ENCODE assay signal across 9 cellular contexts in genomic region chr15:99719096-99719541, GRCh38. TPM values are rescaled to one million over a fixed set of nuclear protein-coding genes. Genes with fewer than 3 reads are reported as not detected.
DNase-seq lines count a peak whose midpoint lies in the region; ATAC-seq, FAIRE-seq and TF ChIP-seq lines count a peak whose summit lies in the region.
"Had no signal": no experiment of that assay in that cellular context is flagged by ENCODE, and none has a peak within 500 bp of the region (broad histone marks: within the 10 kb centered on the region; RNA-seq: fewer than 3 reads in every experiment).

No MANE protein-coding gene starts in this region.

- no peak overlapping the region for H4K12ac ChIP-seq in trophoblast cell (ENCODE audit: low read depth, low read length)

- H3K9ac ChIP-seq in trophoblast cell (ENCODE audit: low read length), result no peak overlapping the region

- H2BK12ac ChIP-seq in trophoblast cell (ENCODE audit: low read length), result no peak overlapping the region

- peak; percentile 94 for FAIRE-seq in GM12891 (lab: Jason Lieb, UNC)

- peaks cover 3 to 7% (median 4%) of the 10 kb centered on the region in 3 donors for H3K27me3 Mint-ChIP-seq in CD14-positive monocyte (ENCODE audit: low read depth in 3 of 3)

- no peaks in the 10 kb centered on the region for H3K36me3 ChIP-seq in trophoblast cell (ENCODE audit: control insufficient read depth in 1 of 2, insufficient read depth in 2 of 2, low read length in 2 of 2)

- ATAC-seq in GM21529 (IDR thresholded peaks at IDR 0.05; ENCODE audit: unreplicated experiment), result peak; percentile 74

- DNase-seq in GM12891 (ENCODE audit: insufficient read length, low spot score) (peak; percentile 47), HT1080 (ENCODE audit: low read depth) (peak; percentile 69), fibroblast of peridontal ligament (ENCODE audit: extremely low read depth) (peak; percentile 88), CD14-positive monocyte (ENCODE audit: low spot score) (no peak), SHP77 (lab: John Stamatoyannopoulos, UW) (no peak), trophoblast cell (no peak), HT-29 (ENCODE audit: low spot score) (no peak)

- H4K91ac ChIP-seq in trophoblast cell (ENCODE audit: low read depth, low read length), result no peak overlapping the region

- no peak for TF ChIP-seq CTCF in CD14-positive monocyte (IDR thresholded peaks at IDR 0.05)

- intact Hi-C loops in CD14-positive monocyte (cut with micrococcal nuclease), result no loop called here

- no peak overlapping the region for H3K27ac Mint-ChIP-seq in CD14-positive monocyte

- H4K8ac ChIP-seq in trophoblast cell (ENCODE audit: low read depth, low read length), result no peak overlapping the region

- peaks cover 1% of the 10 kb centered on the region for H3K9me3 ChIP-seq in trophoblast cell (ENCODE audit: insufficient read depth, low read depth, low read length)

- H3K4me3 ChIP-seq in trophoblast cell (ENCODE audit: low read depth, low read length), result no peak overlapping the region

- no peaks in the 10 kb centered on the region for H3K79me1 ChIP-seq in trophoblast cell (ENCODE audit: low read length)

- H3K79me2 ChIP-seq in trophoblast cell (ENCODE audit: control insufficient read depth, insufficient read depth, low read length, poor library complexity), result no peaks in the 10 kb centered on the region

- no peak overlapping the region for H3K18ac ChIP-seq in trophoblast cell (ENCODE audit: low read length)

- H3K27ac ChIP-seq in trophoblast cell (ENCODE audit: low read depth, low read length), result no peak overlapping the region
- H3K27ac ChIP-seq: HL-60 had no signal

- peaks cover 20% of the 10 kb centered on the region for H3K4me1 Mint-ChIP-seq in CD14-positive monocyte

- H3K27me3 ChIP-seq in trophoblast cell (ENCODE audit: insufficient read depth, low read length), result no peaks in the 10 kb centered on the region

- no peaks in the 10 kb centered on the region for H3K4me1 ChIP-seq in trophoblast cell (ENCODE audit: control insufficient read depth in 1 of 2, insufficient read depth in 2 of 2, low read length in 2 of 2)

- TF ChIP-seq POLR2A in GM12891 (IDR thresholded peaks at IDR 0.05; ENCODE audit: low read depth, low read length), result no peak

- no peak overlapping the region for H2BK5ac ChIP-seq in trophoblast cell (ENCODE audit: low read depth, low read length, poor library complexity)

- H3K4ac ChIP-seq in trophoblast cell (ENCODE audit: low read depth, low read length), result no peak overlapping the region

- H3K4me3 Mint-ChIP-seq in CD14-positive monocyte, result no peak overlapping the region

- no peak overlapping the region for H2AK5ac ChIP-seq in trophoblast cell (ENCODE audit: low read length)

- H3K4me2 ChIP-seq in trophoblast cell (ENCODE audit: low read length), result no peak overlapping the region

- peaks cover 29 to 37% of the 10 kb centered on the region in 2 donors for H3K36me3 Mint-ChIP-seq in CD14-positive monocyte

- H3K23ac ChIP-seq in trophoblast cell (ENCODE audit: low read length), result no peak overlapping the region

- H3K9me3 Mint-ChIP-seq in CD14-positive monocyte, result peaks cover 0 to 3% (median 0%) of the 10 kb centered on the region in 7 donors

- WGBS in trophoblast cell (ENCODE audit: extremely low coverage, insufficient coverage, insufficient read length), result no CpG with 5 or more reads among the region's 5 CpGs

- no peak overlapping the region for H2AFZ ChIP-seq in trophoblast cell (ENCODE audit: insufficient read depth, low read length, poor library complexity)

- H3K14ac ChIP-seq in trophoblast cell (ENCODE audit: low read length), result no peak overlapping the region

- no peak overlapping the region for H2BK120ac ChIP-seq in trophoblast cell (ENCODE audit: insufficient read depth, low read length, poor library complexity)

TF ChIP-seq in GM12891, 5 proteins besides CTCF, POLR2A, EP300 and RAD21:
- no peak for TF ChIP-seq TAF1 (IDR thresholded peaks at IDR 0.05; ENCODE audit: low read depth, low read length)
- TF ChIP-seq PAX5 (IDR thresholded peaks at IDR 0.05; ENCODE audit: insufficient read depth, low read length, severe bottlenecking), result no peak
- TF ChIP-seq POLR2AphosphoS5 (IDR thresholded peaks at IDR 0.05; ENCODE audit: low read depth, low read length), result no peak
- no peak for TF ChIP-seq SPI1 (IDR thresholded peaks at IDR 0.05; ENCODE audit: low read depth, low read length)
- TF ChIP-seq POU2F2 (IDR thresholded peaks at IDR 0.05; ENCODE audit: low read depth, low read length), result peak; percentile 21; the same call in 1 of the 2 replicates
TF ChIP-seq in GM12891: peak in this region for 1.

RNA-seq across cellular contexts. Expression of gene LYSMD4, which starts 14.1 kb away (rescaled TPM):
- 4.5 TPM for polyA plus RNA-seq in GM12891 (2012; ENCODE audit: low read depth, missing spikeins)
- total RNA-seq in HT1080 (2014; rRNA removed; shearing (Covaris generic)), result 4.1 and 6.6 TPM in 2 replicates
- 4.2 and 4.4 TPM in 2 replicates for polyA plus RNA-seq in HT1080 (2015; cell fraction: cytosol; rRNA removed)
- polyA plus RNA-seq in HT1080 (2015; cell fraction: nucleus; rRNA removed), result 4.8 and 7.2 TPM in 2 replicates
- 1 to 10 TPM; 1.1 to 2.5 TPM for polyA plus RNA-seq in CD14-positive monocyte
- 3.6 and 4.1 TPM in 2 replicates for polyA plus RNA-seq in trophoblast cell (2013)
- total RNA-seq in HT-29 (2014; rRNA removed; shearing (Covaris generic)), result 19.2 and 21.0 TPM in 2 replicates

Comparison
In these comparisons a context has a peak if more than half of its experiments do, and no peak if none do; other contexts are left out.
1. DNase-seq: peak in GM12891 (single experiment), HT1080 (single experiment) and fibroblast of peridontal ligament (single experiment); none in CD14-positive monocyte (single experiment), SHP77 (0 of 2), trophoblast cell (0 of 2) and HT-29 (single experiment).